In the genomic region with DNA sequence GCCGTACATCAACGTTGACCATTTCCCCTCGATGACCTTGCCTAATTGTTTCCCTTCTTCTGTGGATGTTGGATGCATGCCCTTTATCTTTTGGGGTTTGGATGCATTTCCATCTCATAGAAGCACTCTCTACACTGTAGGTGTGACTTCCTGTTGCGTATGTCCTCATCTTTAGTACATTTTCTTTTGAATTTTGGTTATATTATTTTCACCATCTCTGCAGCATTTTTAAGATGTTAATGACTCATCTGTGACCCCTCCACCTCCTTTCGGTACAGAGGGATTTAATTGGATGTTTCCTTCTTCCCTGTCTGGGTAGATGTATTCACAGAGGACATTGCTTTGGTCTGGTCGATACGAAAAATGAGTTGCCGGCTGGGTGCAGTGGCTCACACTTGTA, we compare ENCODE assay signal across 17 cellular contexts.
A peak's percentile ranks its signal among the peaks of the same experiment; 100 is the strongest.
DNase-seq lines count a peak whose midpoint lies in the region; ATAC-seq and TF ChIP-seq lines count a peak whose summit lies in the region.
"Had no signal": no experiment of that assay in that cellular context is flagged by ENCODE, and none has a peak within 500 bp of the region (broad histone marks: within the 10 kb centered on the region; RNA-seq: fewer than 3 reads in every experiment).

No MANE protein-coding gene starts in this region.

- H3K9me3 Mint-ChIP-seq in effector memory CD8-positive, alpha-beta T cell, result no peaks in the 10 kb centered on the region
- no peaks in the 10 kb centered on the region for H3K9me3 Mint-ChIP-seq in natural killer cell

- peak overlapping the region in 1 of 2 donors; percentile 3 for H3K27ac Mint-ChIP-seq in effector memory CD8-positive, alpha-beta T cell
- peak overlapping the region; percentile 64 to 83 for H3K27ac Mint-ChIP-seq in natural killer cell
- H3K27ac Mint-ChIP-seq: CD14-positive monocyte; CD4-positive, alpha-beta memory T cell; HFFc6 had no signal

- peak; percentile 26 for DNase-seq in Right ventricle myocardium inferior (ENCODE audit: missing footprints)
- DNase-seq in left ventricle myocardium superior, result no peak
- no peak for DNase-seq in effector memory CD8-positive, alpha-beta T cell
- DNase-seq in natural killer cell, result no peak
- no peak for DNase-seq in hypothalamus (lab: John Stamatoyannopoulos, UW)
- DNase-seq in NCI-H446 (lab: John Stamatoyannopoulos, UW), result no peak
- DNase-seq: Calu3; CD4-positive, alpha-beta memory T cell; DMS 273 treated with DMSO at 0.1 percent for 48 hours; DMS53; DND-41; GM23248; HFFc6 had no signal

- TF ChIP-seq CTCF in natural killer cell (IDR thresholded peaks at IDR 0.05), result no peak

- no peaks in the 10 kb centered on the region for H3K36me3 Mint-ChIP-seq in effector memory CD8-positive, alpha-beta T cell (ENCODE audit: insufficient read depth)
- no peaks in the 10 kb centered on the region for H3K36me3 Mint-ChIP-seq in natural killer cell
- H3K36me3 Mint-ChIP-seq: CD14-positive monocyte had no signal

- no peak overlapping the region for H3K4me3 Mint-ChIP-seq in effector memory CD8-positive, alpha-beta T cell
- H3K4me3 Mint-ChIP-seq in natural killer cell, result peak overlapping the region; percentile 57
- H3K4me3 Mint-ChIP-seq: CD14-positive monocyte; CD4-positive, alpha-beta memory T cell; HFFc6 had no signal

- peaks cover 0 to 6% of the 10 kb centered on the region in 2 donors for H3K27me3 Mint-ChIP-seq in effector memory CD8-positive, alpha-beta T cell
- H3K27me3 Mint-ChIP-seq in natural killer cell (ENCODE audit: low read depth in 2 of 2), result no peaks in the 10 kb centered on the region
- H3K27me3 Mint-ChIP-seq: CD4-positive, alpha-beta memory T cell had no signal

- ATAC-seq in Right ventricle myocardium inferior (no peak), left ventricle myocardium superior (no peak), natural killer cell (peak; percentile 70 to 86 (median 77)), GM21786 (IDR thresholded peaks at IDR 0.05; ENCODE audit: unreplicated experiment) (no peak)
- peak; percentile 47 for ATAC-seq in effector memory CD8-positive, alpha-beta T cell (replicated peaks)
- ATAC-seq: A549, HCT116 had no signal

- H3K4me1 Mint-ChIP-seq in effector memory CD8-positive, alpha-beta T cell (ENCODE audit: low read depth in 2 of 2), result peaks cover 2 to 15% of the 10 kb centered on the region in 2 donors
- peaks cover 54 to 69% of the 10 kb centered on the region in 2 donors for H3K4me1 Mint-ChIP-seq in natural killer cell
- H3K4me1 Mint-ChIP-seq: CD14-positive monocyte had no signal

- intact Hi-C loops in Right ventricle myocardium inferior (cut with DNase I), result no loop called here
- intact Hi-C loops in left ventricle myocardium superior (cut with micrococcal nuclease), result no loop called here
- intact Hi-C loops in natural killer cell (cut with micrococcal nuclease), result no loop called here

Comparison
In these comparisons a context has a peak if more than half of its experiments do, and no peak if none do; other contexts are left out.
1. ATAC-seq: peak in effector memory CD8-positive, alpha-beta T cell (single experiment) and natural killer cell (3 of 3); none in Right ventricle myocardium inferior (single experiment), left ventricle myocardium superior (single experiment) and GM21786 (single experiment).